In genomic region chr9:15942806-15943424, GRCh38 we compare ENCODE assay signal across 27 cellular contexts.
"Had no signal": no experiment of that assay in that cellular context is flagged by ENCODE, and none has a peak within 500 bp of the region (broad histone marks: within the 10 kb centered on the region; RNA-seq: fewer than 3 reads in every experiment).

No MANE protein-coding gene starts in this region.

- FAIRE-seq: endothelial cell of umbilical vein, small intestine, urothelium cell line had no signal

- DNase-seq: activated CD4-positive, alpha-beta T cell treated with anti-CD3 and anti-CD28 coated beads, Interleukin-2, amount 10 ng/mL, durations not matched to agents 7 days and 5 days; activated CD8-positive, alpha-beta T cell treated with anti-CD3 and anti-CD28 coated beads, Interleukin-2, amount 10 ng/mL, durations not matched to agents 7 days and 5 days; activated effector memory CD4-positive, alpha-beta T cell treated with Interleukin-2 at 50 U/mL for 16 hours; activated T-cell treated with anti-CD3 and anti-CD28 coated beads, Interleukin-2, amount 50 U/mL, for 48 hours; cerebellar nuclear complex; effector memory CD4-positive, alpha-beta T cell; foreskin fibroblast; hippocampal formation; left ventricle myocardium inferior; mammary epithelial cell; naive B cell; ovary; psoas muscle; right cardiac atrium; small intestine; stimulated activated CD4-positive, alpha-beta T cell treated with anti-CD3 and anti-CD28 coated beads, Interleukin-15, amount 100 ng/mL, for 24 hours; stimulated activated CD4-positive, alpha-beta T cell treated with anti-CD3 and anti-CD28 coated beads, Interleukin-2, amount 100 ng/mL, for 48 hours; T1000 had no signal

- H3K27me3 Mint-ChIP-seq: activated CD4-positive, alpha-beta T cell treated with anti-CD3 and anti-CD28 coated beads, Interleukin-2, amount 10 ng/mL, durations not matched to agents 7 days and 5 days; activated naive CD4-positive, alpha-beta T cell treated with anti-CD3 and anti-CD28 coated beads, Interleukin-2, amount 50 U/mL, for 24 hours; dendritic cell treated with granulocyte-macrophage colony-stimulating factor and Interleukin-4, amounts not matched to agents 40 ng/mL and 50 ng/mL, for 4 days; naive B cell; stimulated activated naive CD8-positive, alpha-beta T cell treated with anti-CD3 and anti-CD28 coated beads, Interleukin-15, Interleukin-2, amounts not matched to agents 100 ng/mL and 50 ng/mL, for 24 hours had no signal

- H3K4me1 ChIP-seq: ascending aorta, esophagus muscularis mucosa, left ventricle myocardium inferior, psoas muscle, tibial nerve had no signal

- H3K27ac Mint-ChIP-seq: activated CD4-positive, alpha-beta T cell treated with anti-CD3 and anti-CD28 coated beads, Interleukin-2, amount 10 ng/mL, durations not matched to agents 7 days and 5 days; activated CD8-positive, alpha-beta T cell treated with anti-CD3 and anti-CD28 coated beads, Interleukin-2, amount 10 ng/mL, durations not matched to agents 7 days and 5 days; activated naive CD4-positive, alpha-beta T cell treated with anti-CD3 and anti-CD28 coated beads, Interleukin-2, amount 50 U/mL, for 24 hours; dendritic cell treated with granulocyte-macrophage colony-stimulating factor and Interleukin-4, amounts not matched to agents 40 ng/mL and 50 ng/mL, for 4 days; naive B cell; stimulated activated naive CD8-positive, alpha-beta T cell treated with anti-CD3 and anti-CD28 coated beads, Interleukin-15, Interleukin-2, amounts not matched to agents 100 ng/mL and 50 ng/mL, for 24 hours had no signal

- H3K4me3 ChIP-seq: ascending aorta, esophagus muscularis mucosa, left ventricle myocardium inferior, ovary, psoas muscle, tibial nerve had no signal

- H3K4me1 Mint-ChIP-seq: activated CD4-positive, alpha-beta T cell treated with anti-CD3 and anti-CD28 coated beads, Interleukin-2, amount 10 ng/mL, durations not matched to agents 7 days and 5 days; activated naive CD4-positive, alpha-beta T cell treated with anti-CD3 and anti-CD28 coated beads, Interleukin-2, amount 50 U/mL, for 24 hours; naive B cell had no signal

- ATAC-seq: activated CD4-positive, CD25-positive, alpha-beta regulatory T cell treated with anti-CD3 and anti-CD28 coated beads, Interleukin-2, amount 50 U/mL, for 24 hours; activated CD8-positive, alpha-beta T cell treated with anti-CD3 and anti-CD28 coated beads, Interleukin-2, amount 10 ng/mL, durations not matched to agents 7 days and 5 days; psoas muscle; right cardiac atrium had no signal

- H3K9me3 Mint-ChIP-seq: dendritic cell treated with granulocyte-macrophage colony-stimulating factor and Interleukin-4, amounts not matched to agents 40 ng/mL and 50 ng/mL, for 4 days had no signal

- H3K36me3 Mint-ChIP-seq: activated naive CD4-positive, alpha-beta T cell treated with anti-CD3 and anti-CD28 coated beads, Interleukin-2, amount 50 U/mL, for 24 hours had no signal

- H3K4me3 Mint-ChIP-seq: activated CD4-positive, alpha-beta T cell treated with anti-CD3 and anti-CD28 coated beads, Interleukin-2, amount 10 ng/mL, durations not matched to agents 7 days and 5 days; activated CD8-positive, alpha-beta T cell treated with anti-CD3 and anti-CD28 coated beads, Interleukin-2, amount 10 ng/mL, durations not matched to agents 7 days and 5 days; activated naive CD4-positive, alpha-beta T cell treated with anti-CD3 and anti-CD28 coated beads, Interleukin-2, amount 50 U/mL, for 24 hours; dendritic cell treated with granulocyte-macrophage colony-stimulating factor and Interleukin-4, amounts not matched to agents 40 ng/mL and 50 ng/mL, for 4 days; naive B cell; stimulated activated naive CD8-positive, alpha-beta T cell treated with anti-CD3 and anti-CD28 coated beads, Interleukin-15, Interleukin-2, amounts not matched to agents 100 ng/mL and 50 ng/mL, for 24 hours had no signal

- H3K36me3 ChIP-seq: ascending aorta, esophagus muscularis mucosa, left ventricle myocardium inferior, ovary, tibial nerve had no signal

- H3K27me3 ChIP-seq: ascending aorta, esophagus muscularis mucosa, ovary, tibial nerve had no signal

- H3K9me3 ChIP-seq: ascending aorta, esophagus muscularis mucosa, left ventricle myocardium inferior, ovary, psoas muscle, tibial nerve had no signal

- H3K27ac ChIP-seq: ascending aorta, esophagus muscularis mucosa, left ventricle myocardium inferior, ovary, psoas muscle, tibial nerve had no signal
